21 cellular contexts compared by ENCODE assay signal in the genomic region with DNA sequence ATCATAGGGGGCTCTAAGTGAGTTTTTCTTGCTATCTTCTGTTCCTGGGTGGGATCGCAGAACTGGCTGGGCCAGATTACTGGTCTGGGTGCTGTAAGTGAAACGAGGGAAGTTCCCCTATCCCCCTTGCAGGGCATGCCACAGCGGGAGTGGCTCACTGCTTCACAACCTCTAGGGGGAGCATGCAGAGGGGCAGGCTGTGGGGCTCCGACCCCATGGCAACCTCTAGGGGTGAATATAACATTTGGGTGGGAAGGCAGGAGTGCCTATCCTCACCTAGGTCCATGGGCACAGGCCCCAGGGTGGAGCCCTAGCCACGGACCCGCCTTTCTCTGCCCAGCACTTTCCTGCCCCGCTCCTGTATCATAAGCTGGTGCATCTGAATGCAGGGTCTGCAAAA. TPM values are rescaled to one million over a fixed set of nuclear protein-coding genes. Genes with fewer than 3 reads are reported as not detected.
A peak's percentile ranks its signal among the peaks of the same experiment; 100 is the strongest.
DNase-seq lines count a peak whose midpoint lies in the region; ATAC-seq and TF ChIP-seq lines count a peak whose summit lies in the region.
"Had no signal": no experiment of that assay in that cellular context is flagged by ENCODE, and none has a peak within 500 bp of the region (broad histone marks: within the 10 kb centered on the region; RNA-seq: fewer than 3 reads in every experiment).

No MANE protein-coding gene starts in this region.

- H3K27ac ChIP-seq in SU-DHL-6 (ENCODE audit: low read depth, low read length) (no peak overlapping the region), spleen (no peak overlapping the region), ascending aorta (no peak overlapping the region), PC-9 (no peak overlapping the region)
- H3K27ac ChIP-seq: adrenal gland, gastroesophageal sphincter had no signal

- in situ Hi-C loops in KBM-7 (cut with MboI; ENCODE audit: low pct_unique_long_range_greater_than_20kb, low sequenced_read_pairs) = no loop called here

- H3K9me3 ChIP-seq in SU-DHL-6 (ENCODE audit: insufficient read depth, low read length) = no peaks in the 10 kb centered on the region
- H3K9me3 ChIP-seq in spleen = peaks cover 0 to 4% (median 0%) of the 10 kb centered on the region in 8 donors
- no peaks in the 10 kb centered on the region for H3K9me3 ChIP-seq in ascending aorta
- no peaks in the 10 kb centered on the region for H3K9me3 ChIP-seq in PC-9 (ENCODE audit: insufficient read depth, low read depth)
- H3K9me3 ChIP-seq: adrenal gland, gastroesophageal sphincter had no signal

- H3K4me2 ChIP-seq in SU-DHL-6 (ENCODE audit: low read depth, low read length, poor library complexity, severe bottlenecking) (no peak overlapping the region), PC-9 (no peak overlapping the region)

- H3K4me3 Mint-ChIP-seq in activated CD8-positive, alpha-beta T cell treated with anti-CD3 and anti-CD28 coated beads for 36 hours = no peak overlapping the region
- no peak overlapping the region for H3K4me3 Mint-ChIP-seq in activated CD8-positive, alpha-beta T cell treated with anti-CD3 and anti-CD28 coated beads, Interleukin-2, amount 10 ng/mL, durations not matched to agents 7 days and 5 days
- H3K4me3 Mint-ChIP-seq: activated CD4-positive, alpha-beta memory T cell treated with anti-CD3 and anti-CD28 coated beads for 36 hours; natural killer cell treated with Interleukin-12 subunit alpha and Interleukin-12 subunit beta and Interleukin-15 and Interleukin-18, amount 100 ng/mL, for 72 hours had no signal

- H3F3A ChIP-seq in SU-DHL-6 (ENCODE audit: insufficient read depth) = no peaks in the 10 kb centered on the region
- peaks cover 7% of the 10 kb centered on the region; the same call in 1 of the 2 replicates for H3F3A ChIP-seq in PC-9 (ENCODE audit: insufficient read depth, low read depth)

- H3K4me1 ChIP-seq in spleen (peaks cover 4 to 27% (median 18%) of the 10 kb centered on the region in 6 donors), ascending aorta (peaks cover 0 to 10% of the 10 kb centered on the region in 2 donors), PC-9 (replicated peaks; ENCODE audit: insufficient read depth) (peaks cover 11% of the 10 kb centered on the region; the same call in 1 of the 2 replicates)

- TF ChIP-seq POLR2A in spleen (IDR thresholded peaks at IDR 0.05) = no peak

- ATAC-seq in activated CD8-positive, alpha-beta T cell treated with anti-CD3 and anti-CD28 coated beads for 36 hours = no peak
- no peak for ATAC-seq in activated CD8-positive, alpha-beta T cell treated with anti-CD3 and anti-CD28 coated beads, Interleukin-2, amount 10 ng/mL, durations not matched to agents 7 days and 5 days
- ATAC-seq: gastroesophageal sphincter; natural killer cell treated with Interleukin-12 subunit alpha and Interleukin-12 subunit beta and Interleukin-15 and Interleukin-18, amount 100 ng/mL, for 72 hours had no signal

- TF ChIP-seq CTCF in activated CD8-positive, alpha-beta T cell treated with anti-CD3 and anti-CD28 coated beads for 36 hours (IDR thresholded peaks at IDR 0.05) = no peak
- TF ChIP-seq CTCF in SU-DHL-6 (IDR thresholded peaks at IDR 0.05; ENCODE audit: insufficient read depth, low read length, poor library complexity, severe bottlenecking) (no peak), spleen (IDR thresholded peaks at IDR 0.05 in 8 of 11, conservative IDR thresholded peaks at IDR 0.05 in 3 of 11) (no peak), ascending aorta (IDR thresholded peaks at IDR 0.05) (no peak), PC-9 (conservative IDR thresholded peaks at IDR 0.05) (no peak)

- H2AFZ ChIP-seq in SU-DHL-6 (ENCODE audit: low read depth, low read length, severe bottlenecking) (peak overlapping the region; percentile 41), PC-9 (no peak overlapping the region)

- POLR2A ChIA-PET in activated CD8-positive, alpha-beta T cell treated with anti-CD3 and anti-CD28 coated beads for 36 hours (lab: Charles Lee) = no interaction called here
- POLR2A ChIA-PET in activated CD8-positive, alpha-beta T cell treated with anti-CD3 and anti-CD28 coated beads, Interleukin-2, amount 10 ng/mL, durations not matched to agents 7 days and 5 days (lab: Charles Lee) = no interaction called here
- POLR2A ChIA-PET in PC-9 (lab: Charles Lee; ENCODE audit: unreplicated experiment) = interaction anchor here (0.6 kb wide), 1 partner anchor 193 kb away, joined by 5 read pairs; no protein-coding TSS in a partner anchor

- peaks cover 6% of the 10 kb centered on the region; the same call in 1 of the 2 replicates for H3K79me2 ChIP-seq in SU-DHL-6 (ENCODE audit: insufficient read depth, low read length)
- peaks cover 17% of the 10 kb centered on the region for H3K79me2 ChIP-seq in PC-9 (ENCODE audit: low read depth)

- CTCF ChIA-PET in activated CD8-positive, alpha-beta T cell treated with anti-CD3 and anti-CD28 coated beads for 36 hours (lab: Charles Lee) = interaction anchor here (0.6 to 1.4 kb wide), 3 partner anchors 14 to 936 kb away, joined by 3 to 5 read pairs (median 3); no protein-coding TSS in a partner anchor
- CTCF ChIA-PET in activated CD8-positive, alpha-beta T cell treated with anti-CD3 and anti-CD28 coated beads, Interleukin-2, amount 10 ng/mL, durations not matched to agents 7 days and 5 days (lab: Charles Lee) = no interaction called here
- CTCF ChIA-PET in PC-9 (lab: Charles Lee) = no interaction called here

- H3K9me2 ChIP-seq in SU-DHL-6 (replicated peaks; ENCODE audit: insufficient read depth, low read length) = no peaks in the 10 kb centered on the region
- no peaks in the 10 kb centered on the region for H3K9me2 ChIP-seq in PC-9 (ENCODE audit: insufficient read depth)

- intact Hi-C loops in activated CD8-positive, alpha-beta T cell treated with anti-CD3 and anti-CD28 coated beads for 36 hours (cut with micrococcal nuclease) = no loop called here
- intact Hi-C loops in spleen (cut with DNase I; ENCODE audit: low total_unique reads) (no loop called here), ascending aorta (cut with DNase I) (loop anchor here (5.0 to 10.0 kb wide), 4 partner anchors 519 to 1879 kb away; a partner anchor contains a TSS), PC-9 (cut with micrococcal nuclease; ENCODE audit: unreplicated experiment) (loop anchor here (5.0 to 10.0 kb wide), 3 partner anchors 516 to 1571 kb away; a partner anchor contains a TSS)

- H3K9me3 Mint-ChIP-seq in activated CD8-positive, alpha-beta T cell treated with anti-CD3 and anti-CD28 coated beads for 36 hours = no peaks in the 10 kb centered on the region
- no peaks in the 10 kb centered on the region for H3K9me3 Mint-ChIP-seq in activated CD8-positive, alpha-beta T cell treated with anti-CD3 and anti-CD28 coated beads, Interleukin-2, amount 10 ng/mL, durations not matched to agents 7 days and 5 days (ENCODE audit: insufficient read depth)
- H3K9me3 Mint-ChIP-seq: activated CD4-positive, alpha-beta memory T cell treated with anti-CD3 and anti-CD28 coated beads for 36 hours; natural killer cell treated with Interleukin-12 subunit alpha and Interleukin-12 subunit beta and Interleukin-15 and Interleukin-18, amount 100 ng/mL, for 72 hours had no signal

- peak; percentile 3 for DNase-seq in activated CD8-positive, alpha-beta T cell treated with anti-CD3 and anti-CD28 coated beads for 36 hours
- DNase-seq in activated CD8-positive, alpha-beta T cell treated with anti-CD3 and anti-CD28 coated beads, Interleukin-2, amount 10 ng/mL, durations not matched to agents 7 days and 5 days = no peak
- peak; percentile 53 for DNase-seq in KBM-7
- peak; percentile 74 for DNase-seq in spleen
- DNase-seq in ascending aorta (ENCODE audit: low spot score in 2 of 2) = no peak
- DNase-seq in HPDE6-E6E7 (ENCODE audit: extremely low spot score) = no peak
- no peak for DNase-seq in PC-9
- DNase-seq: activated CD4-positive, alpha-beta memory T cell treated with anti-CD3 and anti-CD28 coated beads for 36 hours; adrenal gland; COR-L47; GOT3; mammary epithelial cell; NCI-H187 treated with DMSO at 0.1 percent for 48 hours; NCI-H748 treated with DMSO at 0.1 percent for 48 hours; SHP77 treated with DMSO at 0.1 percent for 48 hours; stimulated activated CD4-positive, alpha-beta T cell treated with anti-CD3 and anti-CD28 coated beads, Interleukin-2, amount 100 ng/mL, for 24 hours; stimulated activated CD8-positive, alpha-beta memory T cell treated with anti-CD3 and anti-CD28 coated beads, Interleukin-4, amount 100 ng/mL, for 48 hours; T-helper 9 cell had no signal

- H4K20me1 ChIP-seq in SU-DHL-6 (ENCODE audit: low read depth, low read length) = no peaks in the 10 kb centered on the region
- H4K20me1 ChIP-seq in PC-9 (ENCODE audit: insufficient read depth) = no peaks in the 10 kb centered on the region

- H3K4me3 ChIP-seq in SU-DHL-6 (ENCODE audit: insufficient read depth, low read length, poor library complexity, severe bottlenecking) (no peak overlapping the region), spleen (no peak overlapping the region), ascending aorta (no peak overlapping the region), PC-9 (no peak overlapping the region)
- H3K4me3 ChIP-seq: adrenal gland, gastroesophageal sphincter had no signal

- no peaks in the 10 kb centered on the region for H3K36me3 Mint-ChIP-seq in activated CD8-positive, alpha-beta T cell treated with anti-CD3 and anti-CD28 coated beads for 36 hours (ENCODE audit: low read depth)
- peaks cover 7% of the 10 kb centered on the region for H3K36me3 Mint-ChIP-seq in activated CD8-positive, alpha-beta T cell treated with anti-CD3 and anti-CD28 coated beads, Interleukin-2, amount 10 ng/mL, durations not matched to agents 7 days and 5 days (ENCODE audit: low read depth)
- H3K36me3 Mint-ChIP-seq: natural killer cell treated with Interleukin-12 subunit alpha and Interleukin-12 subunit beta and Interleukin-15 and Interleukin-18, amount 100 ng/mL, for 72 hours had no signal

- H3K27me3 ChIP-seq in SU-DHL-6 (ENCODE audit: low read length) = no peaks in the 10 kb centered on the region
- no peaks in the 10 kb centered on the region for H3K27me3 ChIP-seq in spleen (replicated peaks in 1 of 7)
- no peaks in the 10 kb centered on the region for H3K27me3 ChIP-seq in ascending aorta
- H3K27me3 ChIP-seq in PC-9 (ENCODE audit: insufficient read depth, low read depth) = no peaks in the 10 kb centered on the region
- H3K27me3 ChIP-seq: adrenal gland, gastroesophageal sphincter had no signal

- peaks cover 16% of the 10 kb centered on the region for H3K4me1 Mint-ChIP-seq in activated CD8-positive, alpha-beta T cell treated with anti-CD3 and anti-CD28 coated beads for 36 hours (ENCODE audit: low read depth)
- H3K4me1 Mint-ChIP-seq in activated CD8-positive, alpha-beta T cell treated with anti-CD3 and anti-CD28 coated beads, Interleukin-2, amount 10 ng/mL, durations not matched to agents 7 days and 5 days (ENCODE audit: low read depth) = peaks cover 18% of the 10 kb centered on the region

- H3K9ac ChIP-seq in SU-DHL-6 (ENCODE audit: low read length) = no peak overlapping the region

- H3K27ac Mint-ChIP-seq in activated CD8-positive, alpha-beta T cell treated with anti-CD3 and anti-CD28 coated beads for 36 hours = no peak overlapping the region
- H3K27ac Mint-ChIP-seq in activated CD8-positive, alpha-beta T cell treated with anti-CD3 and anti-CD28 coated beads, Interleukin-2, amount 10 ng/mL, durations not matched to agents 7 days and 5 days = no peak overlapping the region
- H3K27ac Mint-ChIP-seq: activated CD4-positive, alpha-beta memory T cell treated with anti-CD3 and anti-CD28 coated beads for 36 hours; natural killer cell treated with Interleukin-12 subunit alpha and Interleukin-12 subunit beta and Interleukin-15 and Interleukin-18, amount 100 ng/mL, for 72 hours had no signal

- H3K27me3 Mint-ChIP-seq in activated CD8-positive, alpha-beta T cell treated with anti-CD3 and anti-CD28 coated beads for 36 hours = no peaks in the 10 kb centered on the region
- no peaks in the 10 kb centered on the region for H3K27me3 Mint-ChIP-seq in activated CD8-positive, alpha-beta T cell treated with anti-CD3 and anti-CD28 coated beads, Interleukin-2, amount 10 ng/mL, durations not matched to agents 7 days and 5 days (ENCODE audit: low read depth)
- H3K27me3 Mint-ChIP-seq: activated CD4-positive, alpha-beta memory T cell treated with anti-CD3 and anti-CD28 coated beads for 36 hours had no signal

- no peaks in the 10 kb centered on the region for H3K36me3 ChIP-seq in SU-DHL-6 (ENCODE audit: low read length)
- H3K36me3 ChIP-seq in spleen = peaks cover 0 to 12% (median 0%) of the 10 kb centered on the region in 6 donors
- H3K36me3 ChIP-seq in ascending aorta = no peaks in the 10 kb centered on the region
- peaks cover 4% of the 10 kb centered on the region; the same call in 1 of the 2 replicates for H3K36me3 ChIP-seq in PC-9 (ENCODE audit: low read depth)
- H3K36me3 ChIP-seq: adrenal gland had no signal

- BruUV-seq in PC-9 (replicated peaks; lab: Mats Ljungman, UMichigan) = no TSS peak

- WGBS in spleen, 5 donors = 63 to 84% (median 69%) methylated on average over 4 to 7 of the region's 7 CpGs

RNA-seq across cellular contexts. Expression of a gene that starts 1.7 kb away (rescaled TPM):
- 1 to 10 TPM; 6.3 to 6.4 TPM for total RNA-seq in activated CD8-positive, alpha-beta T cell treated with anti-CD3 and anti-CD28 coated beads for 36 hours
- 1 to 10 TPM; 7.7 to 8.3 TPM for total RNA-seq in activated CD8-positive, alpha-beta T cell treated with anti-CD3 and anti-CD28 coated beads, Interleukin-2, amount 10 ng/mL, durations not matched to agents 7 days and 5 days
- total RNA-seq in spleen = 10 to 100 TPM; 16.8 to 26.7 (median 17.8) TPM
- 10 to 100 TPM; 16.0 to 30.7 (median 20.3) TPM for polyA plus RNA-seq in spleen
- 9.9 TPM for total RNA-seq in ascending aorta
- total RNA-seq in PC-9 (2021) = 18.6 and 23.3 TPM in 2 replicates

Comparison
In these comparisons a context has a peak if more than half of its experiments do, and no peak if none do; other contexts are left out.
1. DNase-seq: peak in activated CD8-positive, alpha-beta T cell treated with anti-CD3 and anti-CD28 coated beads for 36 hours (single experiment), KBM-7 (single experiment) and spleen (single experiment); none in activated CD8-positive, alpha-beta T cell treated with anti-CD3 and anti-CD28 coated beads, Interleukin-2, amount 10 ng/mL, durations not matched to agents 7 days and 5 days (single experiment), ascending aorta (0 of 2), HPDE6-E6E7 (single experiment) and PC-9 (0 of 2).
2. intact Hi-C loops: an anchor here in ascending aorta (5.0 to 10.0 kb wide) and PC-9 (5.0 to 10.0 kb wide); none called in activated CD8-positive, alpha-beta T cell treated with anti-CD3 and anti-CD28 coated beads for 36 hours and spleen.